In the genomic region with DNA sequence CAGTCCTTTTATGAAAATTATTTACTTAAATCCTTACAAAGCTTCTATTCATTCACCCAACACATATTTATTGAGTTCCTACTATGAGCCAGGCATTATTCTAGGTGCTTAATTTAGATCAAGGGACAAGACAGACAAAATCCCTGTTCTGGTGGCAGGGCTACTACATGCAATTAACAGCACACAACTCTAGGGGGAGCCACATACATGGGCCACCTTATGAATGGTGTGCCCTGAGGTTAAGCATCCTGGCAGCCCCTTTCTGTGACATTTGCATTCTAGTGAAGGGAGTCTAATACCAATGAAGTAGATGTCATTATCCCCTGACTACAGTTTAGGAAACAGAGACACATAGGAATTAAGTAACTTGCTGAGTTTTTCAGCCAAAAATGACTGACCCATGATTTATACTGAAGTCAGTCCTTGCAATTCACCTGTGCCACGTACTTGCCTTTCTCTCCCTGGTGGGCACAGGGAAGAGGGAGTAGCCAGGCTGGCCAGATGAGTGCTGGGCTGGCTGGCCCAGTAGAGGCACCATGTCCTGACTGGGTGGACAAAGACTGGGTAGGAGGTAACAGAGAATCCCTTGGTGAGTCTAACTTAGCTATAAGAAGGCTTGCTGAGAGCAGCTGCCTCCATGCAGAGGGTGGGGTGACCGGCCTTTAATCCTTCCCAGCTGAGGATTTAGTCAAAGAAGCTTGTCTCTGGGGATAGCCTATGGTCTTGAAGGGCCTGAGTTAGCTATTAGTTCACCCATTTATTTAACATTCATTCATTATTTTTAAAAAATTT, we compare ENCODE assay signal across 9 cellular contexts. TPM values are rescaled to one million over a fixed set of nuclear protein-coding genes. Genes with fewer than 3 reads are reported as not detected.
A peak's percentile ranks its signal among the peaks of the same experiment; 100 is the strongest.
DNase-seq lines count a peak whose midpoint lies in the region; ATAC-seq and TF ChIP-seq lines count a peak whose summit lies in the region.
"Had no signal": no experiment of that assay in that cellular context is flagged by ENCODE, and none has a peak within 500 bp of the region (broad histone marks: within the 10 kb centered on the region; RNA-seq: fewer than 3 reads in every experiment).

No MANE protein-coding gene starts in this region.

- H3K9ac ChIP-seq in NT2/D1 (ENCODE audit: insufficient read length, low read depth) = no peak overlapping the region

- H3K4me1 ChIP-seq in NT2/D1 (ENCODE audit: insufficient read depth, insufficient read length) = peaks cover 5% of the 10 kb centered on the region
- H3K4me1 ChIP-seq in effector memory CD4-positive, alpha-beta T cell (ENCODE audit: control insufficient read depth, insufficient read depth, low read length, poor library complexity, severe bottlenecking) = no peaks in the 10 kb centered on the region

- ATAC-seq in HG03460 (IDR thresholded peaks at IDR 0.05; ENCODE audit: unreplicated experiment) (no peak), GM19397 (IDR thresholded peaks at IDR 0.05; ENCODE audit: unreplicated experiment) (no peak), HG02884 (IDR thresholded peaks at IDR 0.05; ENCODE audit: unreplicated experiment) (no peak)

- no peak overlapping the region for H3K4me3 ChIP-seq in GM12865 (ENCODE audit: low read depth, low read length)
- no peak overlapping the region for H3K4me3 ChIP-seq in NT2/D1 (ENCODE audit: insufficient read length, low read depth)
- no peak overlapping the region for H3K4me3 ChIP-seq in epithelial cell of proximal tubule (ENCODE audit: low read depth, low read length)
- H3K4me3 ChIP-seq in effector memory CD4-positive, alpha-beta T cell (ENCODE audit: insufficient read depth, low read depth, low read length, poor library complexity, severe bottlenecking) = no peak overlapping the region

- TF ChIP-seq CTCF in 22Rv1 (IDR thresholded peaks at IDR 0.05) (peak; percentile 71), GM12865 (IDR thresholded peaks at IDR 0.05; ENCODE audit: insufficient read depth, low read depth, low read length, missing control alignments) (peak; percentile 59), epithelial cell of proximal tubule (conservative IDR thresholded peaks at IDR 0.05; ENCODE audit: low read depth, low read length) (peak; percentile 52)

- H3K27ac ChIP-seq in 22Rv1 = no peak overlapping the region
- no peak overlapping the region for H3K27ac ChIP-seq in effector memory CD4-positive, alpha-beta T cell (ENCODE audit: insufficient read depth, low read length, poor library complexity, severe bottlenecking)

- H3K27me3 ChIP-seq in NT2/D1 (ENCODE audit: insufficient read depth, insufficient read length) = no peaks in the 10 kb centered on the region
- no peaks in the 10 kb centered on the region for H3K27me3 ChIP-seq in effector memory CD4-positive, alpha-beta T cell (replicated peaks; ENCODE audit: control insufficient read depth, insufficient read depth, low read length, poor library complexity, severe bottlenecking)

- DNase-seq in GM12865 (ENCODE audit: low read depth) (peak; percentile 35), NT2/D1 (ENCODE audit: low read depth, low spot score) (peak; percentile 32), epithelial cell of proximal tubule (ENCODE audit: low read depth) (no peak)
- no peak for DNase-seq in effector memory CD4-positive, alpha-beta T cell

- H3K36me3 ChIP-seq in NT2/D1 (ENCODE audit: insufficient read depth, insufficient read length, low read length) = no peaks in the 10 kb centered on the region
- no peaks in the 10 kb centered on the region for H3K36me3 ChIP-seq in effector memory CD4-positive, alpha-beta T cell (ENCODE audit: control insufficient read depth, insufficient read depth, low read length)

- no peaks in the 10 kb centered on the region for H3K9me3 ChIP-seq in NT2/D1 (ENCODE audit: insufficient read depth, low read length)
- no peaks in the 10 kb centered on the region for H3K9me3 ChIP-seq in effector memory CD4-positive, alpha-beta T cell (ENCODE audit: control insufficient read depth, low read length)

RNA-seq across cellular contexts. Expression of gene ELF5, which starts 52.0 kb away (rescaled TPM):
- total RNA-seq in epithelial cell of proximal tubule = not detected in 2 replicates
- total RNA-seq: HT1080 had no signal

RNA-seq across cellular contexts. Expression of gene EHF, which starts 55.3 kb away (rescaled TPM):
- total RNA-seq in epithelial cell of proximal tubule = 17.1 and 22.7 TPM in 2 replicates
- total RNA-seq: HT1080 had no signal

Comparison
In these comparisons a context has a peak if more than half of its experiments do, and no peak if none do; other contexts are left out.
1. DNase-seq: peak in GM12865 (single experiment) and NT2/D1 (single experiment); none in epithelial cell of proximal tubule (single experiment) and effector memory CD4-positive, alpha-beta T cell (0 of 3).
2. Peak in every context shown above with its lines, with median percentiles within 50 percentile points of each other: CTCF ChIP-seq.